ENCODE assay signal across 1 cellular context in the genomic region with DNA sequence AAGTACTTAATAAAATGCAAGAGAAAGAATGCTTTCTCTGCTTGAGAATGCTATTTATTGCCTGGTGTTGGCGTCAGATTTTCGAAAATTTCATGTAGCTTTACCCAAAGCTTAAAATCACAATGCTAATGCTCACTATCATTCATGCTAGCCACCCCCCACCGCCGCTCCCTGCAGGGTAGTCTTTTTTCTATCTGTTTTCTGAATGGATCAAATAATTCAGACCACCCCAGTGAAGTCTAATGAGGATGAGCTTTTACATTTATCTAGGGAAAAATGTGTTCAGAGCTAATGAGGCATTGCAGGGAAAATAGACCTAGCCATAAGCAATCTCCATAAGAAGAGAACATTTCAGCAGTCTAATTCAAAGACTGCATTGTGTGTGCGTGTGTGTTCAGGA.
TF ChIP-seq lines count a peak whose summit lies in the region.

No MANE protein-coding gene starts in this region.

TF ChIP-seq in WTC11, 78 proteins besides CTCF, POLR2A, EP300 and RAD21 (continued from another document):
- TF ChIP-seq, protein P1, sequence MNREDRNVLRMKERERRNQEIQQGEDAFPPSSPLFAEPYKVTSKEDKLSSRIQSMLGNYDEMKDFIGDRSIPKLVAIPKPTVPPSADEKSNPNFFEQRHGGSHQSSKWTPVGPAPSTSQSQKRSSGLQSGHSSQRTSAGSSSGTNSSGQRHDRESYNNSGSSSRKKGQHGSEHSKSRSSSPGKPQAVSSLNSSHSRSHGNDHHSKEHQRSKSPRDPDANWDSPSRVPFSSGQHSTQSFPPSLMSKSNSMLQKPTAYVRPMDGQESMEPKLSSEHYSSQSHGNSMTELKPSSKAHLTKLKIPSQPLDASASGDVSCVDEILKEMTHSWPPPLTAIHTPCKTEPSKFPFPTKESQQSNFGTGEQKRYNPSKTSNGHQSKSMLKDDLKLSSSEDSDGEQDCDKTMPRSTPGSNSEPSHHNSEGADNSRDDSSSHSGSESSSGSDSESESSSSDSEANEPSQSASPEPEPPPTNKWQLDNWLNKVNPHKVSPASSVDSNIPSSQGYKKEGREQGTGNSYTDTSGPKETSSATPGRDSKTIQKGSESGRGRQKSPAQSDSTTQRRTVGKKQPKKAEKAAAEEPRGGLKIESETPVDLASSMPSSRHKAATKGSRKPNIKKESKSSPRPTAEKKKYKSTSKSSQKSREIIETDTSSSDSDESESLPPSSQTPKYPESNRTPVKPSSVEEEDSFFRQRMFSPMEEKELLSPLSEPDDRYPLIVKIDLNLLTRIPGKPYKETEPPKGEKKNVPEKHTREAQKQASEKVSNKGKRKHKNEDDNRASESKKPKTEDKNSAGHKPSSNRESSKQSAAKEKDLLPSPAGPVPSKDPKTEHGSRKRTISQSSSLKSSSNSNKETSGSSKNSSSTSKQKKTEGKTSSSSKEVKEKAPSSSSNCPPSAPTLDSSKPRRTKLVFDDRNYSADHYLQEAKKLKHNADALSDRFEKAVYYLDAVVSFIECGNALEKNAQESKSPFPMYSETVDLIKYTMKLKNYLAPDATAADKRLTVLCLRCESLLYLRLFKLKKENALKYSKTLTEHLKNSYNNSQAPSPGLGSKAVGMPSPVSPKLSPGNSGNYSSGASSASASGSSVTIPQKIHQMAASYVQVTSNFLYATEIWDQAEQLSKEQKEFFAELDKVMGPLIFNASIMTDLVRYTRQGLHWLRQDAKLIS (CRISPR knock-in tag; IDR thresholded peaks at IDR 0.05; ENCODE audit: borderline replicate concordance), result no peak
- no peak for TF ChIP-seq FOXP1 (CRISPR knock-in tag; IDR thresholded peaks at IDR 0.05; ENCODE audit: borderline replicate concordance)
- TF ChIP-seq SOX15 (CRISPR knock-in tag; IDR thresholded peaks at IDR 0.05), result no peak
- TF ChIP-seq TEAD4 (CRISPR knock-in tag; IDR thresholded peaks at IDR 0.05), result no peak
- no peak for TF ChIP-seq ATF3 (CRISPR knock-in tag; conservative IDR thresholded peaks at IDR 0.05)
- TF ChIP-seq, protein P2, sequence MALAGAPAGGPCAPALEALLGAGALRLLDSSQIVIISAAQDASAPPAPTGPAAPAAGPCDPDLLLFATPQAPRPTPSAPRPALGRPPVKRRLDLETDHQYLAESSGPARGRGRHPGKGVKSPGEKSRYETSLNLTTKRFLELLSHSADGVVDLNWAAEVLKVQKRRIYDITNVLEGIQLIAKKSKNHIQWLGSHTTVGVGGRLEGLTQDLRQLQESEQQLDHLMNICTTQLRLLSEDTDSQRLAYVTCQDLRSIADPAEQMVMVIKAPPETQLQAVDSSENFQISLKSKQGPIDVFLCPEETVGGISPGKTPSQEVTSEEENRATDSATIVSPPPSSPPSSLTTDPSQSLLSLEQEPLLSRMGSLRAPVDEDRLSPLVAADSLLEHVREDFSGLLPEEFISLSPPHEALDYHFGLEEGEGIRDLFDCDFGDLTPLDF (CRISPR knock-in tag; IDR thresholded peaks at IDR 0.05), result no peak
